In genomic region chr16:77677129-77677528, GRCh38 we compare ENCODE assay signal across 17 cellular contexts.
"Had no signal": no experiment of that assay in that cellular context is flagged by ENCODE, and none has a peak within 500 bp of the region (broad histone marks: within the 10 kb centered on the region; RNA-seq: fewer than 3 reads in every experiment).

No MANE protein-coding gene starts in this region.

- H3K4me1 Mint-ChIP-seq: activated CD8-positive, alpha-beta memory T cell treated with anti-CD3 and anti-CD28 coated beads, Interleukin-2, amount 10 ng/mL, durations not matched to agents 7 days and 5 days; nephron progenitor cell had no signal

- H3K9me3 Mint-ChIP-seq: activated naive CD4-positive, alpha-beta T cell treated with anti-CD3 and anti-CD28 coated beads, Interleukin-2, amount 50 U/mL, for 72 hours; activated T-cell treated with anti-CD3 and anti-CD28 coated beads, Interleukin-2, amount 50 U/mL, for 24 hours; nephron progenitor cell; type B pancreatic cell had no signal

- ATAC-seq: activated CD4-positive, CD25-positive, alpha-beta regulatory T cell treated with anti-CD3 and anti-CD28 coated beads, Interleukin-2, amount 50 U/mL, for 24 hours; activated CD8-positive, alpha-beta memory T cell treated with anti-CD3 and anti-CD28 coated beads, Interleukin-2, amount 10 ng/mL, durations not matched to agents 7 days and 5 days; activated naive CD4-positive, alpha-beta T cell treated with anti-CD3 and anti-CD28 coated beads, Interleukin-2, amount 50 U/mL, for 72 hours; gastrocnemius medialis; heart right ventricle; psoas muscle; right lobe of liver had no signal

- H3K36me3 ChIP-seq: gastrocnemius medialis, heart right ventricle, left ventricle myocardium inferior, right lobe of liver, spleen had no signal

- H3K4me1 ChIP-seq: gastrocnemius medialis, heart right ventricle, left ventricle myocardium inferior, psoas muscle, right lobe of liver had no signal

- H3K9me3 ChIP-seq: gastrocnemius medialis, heart right ventricle, left ventricle myocardium inferior, psoas muscle, right lobe of liver, spleen had no signal

- H3K27me3 ChIP-seq: gastrocnemius medialis, right lobe of liver had no signal

- H3K4me3 Mint-ChIP-seq: activated CD8-positive, alpha-beta memory T cell treated with anti-CD3 and anti-CD28 coated beads, Interleukin-2, amount 10 ng/mL, durations not matched to agents 7 days and 5 days; activated T-cell treated with anti-CD3 and anti-CD28 coated beads, Interleukin-2, amount 50 U/mL, for 24 hours; nephron progenitor cell; type B pancreatic cell had no signal

- H3K27ac ChIP-seq: gastrocnemius medialis, heart right ventricle, left ventricle myocardium inferior, psoas muscle, right lobe of liver, spleen had no signal

- H3K36me3 Mint-ChIP-seq: activated CD8-positive, alpha-beta memory T cell treated with anti-CD3 and anti-CD28 coated beads, Interleukin-2, amount 10 ng/mL, durations not matched to agents 7 days and 5 days; activated naive CD4-positive, alpha-beta T cell treated with anti-CD3 and anti-CD28 coated beads, Interleukin-2, amount 50 U/mL, for 72 hours; type B pancreatic cell had no signal

- H3K27ac Mint-ChIP-seq: activated CD8-positive, alpha-beta memory T cell treated with anti-CD3 and anti-CD28 coated beads, Interleukin-2, amount 10 ng/mL, durations not matched to agents 7 days and 5 days; activated naive CD4-positive, alpha-beta T cell treated with anti-CD3 and anti-CD28 coated beads, Interleukin-2, amount 50 U/mL, for 72 hours; activated T-cell treated with anti-CD3 and anti-CD28 coated beads, Interleukin-2, amount 50 U/mL, for 24 hours; nephron progenitor cell; type B pancreatic cell had no signal

- H3K4me3 ChIP-seq: gastrocnemius medialis, heart right ventricle, left ventricle myocardium inferior, psoas muscle, right lobe of liver, spleen had no signal

- DNase-seq: activated CD8-positive, alpha-beta memory T cell treated with anti-CD3 and anti-CD28 coated beads, Interleukin-2, amount 10 ng/mL, durations not matched to agents 7 days and 5 days; activated effector memory CD4-positive, alpha-beta T cell treated with anti-CD3 and anti-CD28 coated beads, Interleukin-2, amount 50 U/mL, for 16 hours; activated T-cell treated with anti-CD3 and anti-CD28 coated beads, Interleukin-2, amount 50 U/mL, for 24 hours; gastrocnemius medialis; heart right ventricle; left ventricle myocardium inferior; mesendoderm; nephron progenitor cell; psoas muscle; right lobe of liver; spleen; stimulated activated CD4-positive, alpha-beta T cell treated with anti-CD3 and anti-CD28 coated beads, Interleukin-1b, Interleukin-23, amount 100 ng/mL, for 48 hours; stimulated activated naive CD4-positive, alpha-beta T cell; substantia nigra had no signal
